In the genomic region with DNA sequence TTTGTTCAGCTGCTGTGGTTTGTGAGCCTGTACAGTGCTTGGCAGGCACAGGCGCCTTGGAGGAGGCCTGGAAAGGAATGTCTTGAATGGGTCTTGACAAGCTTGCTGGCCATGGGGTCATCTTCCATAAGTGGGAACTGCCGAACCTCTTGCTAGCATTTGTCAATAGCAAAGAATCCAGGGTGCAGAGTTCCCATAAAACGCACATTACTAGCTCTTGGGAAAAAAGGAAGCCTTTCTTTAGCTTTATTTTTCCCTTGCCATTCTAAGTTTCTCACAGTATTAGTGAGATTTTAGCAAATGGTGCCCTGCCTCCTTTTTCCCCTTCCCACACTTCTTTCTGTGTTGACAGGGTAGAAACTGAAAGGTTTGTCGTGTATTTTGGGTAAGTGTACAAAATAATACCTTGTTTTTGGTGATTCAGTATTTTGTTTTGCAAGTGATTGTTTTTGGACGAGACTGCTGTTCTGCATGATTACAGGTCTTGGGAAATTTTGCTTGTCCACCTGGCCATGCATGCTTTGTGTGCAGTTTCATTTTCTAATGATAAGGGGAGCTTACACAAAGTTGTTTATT, we compare ENCODE assay signal across 12 cellular contexts.
DNase-seq lines count a peak whose midpoint lies in the region; ATAC-seq and TF ChIP-seq lines count a peak whose summit lies in the region.
"Had no signal": no experiment of that assay in that cellular context is flagged by ENCODE, and none has a peak within 500 bp of the region (broad histone marks: within the 10 kb centered on the region; RNA-seq: fewer than 3 reads in every experiment).

No MANE protein-coding gene starts in this region.

- ATAC-seq in SK-N-SH treated with all-trans-retinoic acid at 6 μM for 48 hours (0 out of 3 replicates have a peak, but pooled peaks have one; percentile 25), HG03565 (IDR thresholded peaks at IDR 0.05; ENCODE audit: unreplicated experiment) (peak; percentile 41), upper lobe of right lung (peak; percentile 53), gastrocnemius medialis (no peak)
- ATAC-seq in activated CD8-positive, alpha-beta T cell treated with anti-CD3 and anti-CD28 coated beads for 36 hours = no peak
- ATAC-seq: natural killer cell treated with Interleukin-12 subunit alpha and Interleukin-12 subunit beta and Interleukin-15 and Interleukin-18, amount 100 ng/mL, for 72 hours had no signal

- no peak overlapping the region for H3K4ac ChIP-seq in mesendoderm (ENCODE audit: low read depth, low read length)

- H3K79me2 ChIP-seq in SK-N-SH (ENCODE audit: insufficient read depth) (no peaks in the 10 kb centered on the region), mesendoderm (ENCODE audit: control insufficient read depth, insufficient read depth, low read length) (no peaks in the 10 kb centered on the region)

- no peak overlapping the region for H3K56ac ChIP-seq in mesendoderm (ENCODE audit: low read length)

- WGBS in SK-N-SH (ENCODE audit: low lambda C conversion rate) = 50% methylated on average over 5 of the region's 5 CpGs
- WGBS in mesendoderm (ENCODE audit: extremely low coverage, insufficient coverage, low lambda C conversion rate) = no CpG with 5 or more reads among the region's 5 CpGs

- H3K23ac ChIP-seq in mesendoderm (ENCODE audit: low read length) = no peak overlapping the region

- H3F3A ChIP-seq in SK-N-SH (replicated peaks; ENCODE audit: insufficient read depth) = no peaks in the 10 kb centered on the region

- DNase-seq in SK-N-SH (no peak), upper lobe of right lung (no peak), mesendoderm (no peak), gastrocnemius medialis (no peak)
- no peak for DNase-seq in activated CD8-positive, alpha-beta T cell treated with anti-CD3 and anti-CD28 coated beads for 36 hours
- DNase-seq: activated effector memory CD4-positive, alpha-beta T cell treated with Interleukin-2 at 50 U/mL for 16 hours; effector CD4-positive, alpha-beta T cell; NCI-H510A treated with DMSO at 0.1 percent for 48 hours had no signal

- no peak overlapping the region for H3K18ac ChIP-seq in mesendoderm (ENCODE audit: low read length)

- TF ChIP-seq EP300 in SK-N-SH (IDR thresholded peaks at IDR 0.05; ENCODE audit: borderline replicate concordance in 1 of 2, low read depth in 1 of 2, low read length in 1 of 2) = no peak

- H3K27ac ChIP-seq in SK-N-SH (ENCODE audit: low read depth in 2 of 2, low read length in 1 of 2) (no peak overlapping the region), cingulate gyrus (ENCODE audit: low read depth, low read length) (peak overlapping the region; percentile 56), upper lobe of right lung (no peak overlapping the region), mesendoderm (ENCODE audit: low read depth, low read length) (no peak overlapping the region), gastrocnemius medialis (no peak overlapping the region)

- no peaks in the 10 kb centered on the region for H3K4me1 Mint-ChIP-seq in activated CD8-positive, alpha-beta T cell treated with anti-CD3 and anti-CD28 coated beads for 36 hours (ENCODE audit: low read depth)

- H2BK15ac ChIP-seq in mesendoderm (replicated peaks; ENCODE audit: low read depth) = no peak overlapping the region

- H3K9me3 Mint-ChIP-seq in activated CD8-positive, alpha-beta T cell treated with anti-CD3 and anti-CD28 coated beads for 36 hours = no peaks in the 10 kb centered on the region
- H3K9me3 Mint-ChIP-seq: natural killer cell treated with Interleukin-12 subunit alpha and Interleukin-12 subunit beta and Interleukin-15 and Interleukin-18, amount 100 ng/mL, for 72 hours had no signal

- no peak overlapping the region for H3K4me3 ChIP-seq in SK-N-SH (ENCODE audit: low read depth in 2 of 2, low read length in 1 of 2)
- H3K4me3 ChIP-seq in upper lobe of right lung = no peak overlapping the region
- no peak overlapping the region for H3K4me3 ChIP-seq in mesendoderm (ENCODE audit: low read length)
- no peak overlapping the region for H3K4me3 ChIP-seq in gastrocnemius medialis

- H3K4me3 Mint-ChIP-seq in activated CD8-positive, alpha-beta T cell treated with anti-CD3 and anti-CD28 coated beads for 36 hours = no peak overlapping the region
- H3K4me3 Mint-ChIP-seq: natural killer cell treated with Interleukin-12 subunit alpha and Interleukin-12 subunit beta and Interleukin-15 and Interleukin-18, amount 100 ng/mL, for 72 hours had no signal

- no peak overlapping the region for H3K4me2 ChIP-seq in SK-N-SH
- no peak overlapping the region for H3K4me2 ChIP-seq in mesendoderm (ENCODE audit: low read length)

- H3K36me3 ChIP-seq in SK-N-SH (replicated peaks in 1 of 2; ENCODE audit: control insufficient read depth in 1 of 2, insufficient read depth in 2 of 2, low read length in 1 of 2) = no peaks in the 10 kb centered on the region
- H3K36me3 ChIP-seq in upper lobe of right lung = no peaks in the 10 kb centered on the region
- H3K36me3 ChIP-seq in mesendoderm (ENCODE audit: control insufficient read depth, insufficient read depth, low read length) = no peaks in the 10 kb centered on the region
- H3K36me3 ChIP-seq in gastrocnemius medialis = no peaks in the 10 kb centered on the region

- TF ChIP-seq RAD21 in SK-N-SH (IDR thresholded peaks at IDR 0.05; ENCODE audit: low read length) = no peak

- no peak overlapping the region for H2BK5ac ChIP-seq in mesendoderm (ENCODE audit: low read length)

- H4K8ac ChIP-seq in mesendoderm (ENCODE audit: low read depth, low read length) = no peak overlapping the region

- no peak overlapping the region for H4K5ac ChIP-seq in mesendoderm (ENCODE audit: low read length)

- H3K4me1 ChIP-seq in SK-N-SH (ENCODE audit: control insufficient read depth in 1 of 2, insufficient read depth in 2 of 2, low read depth in 1 of 2, low read length in 1 of 2) (peaks cover 0 to 3% of the 10 kb centered on the region in 2 experiments; a peak in 2 of 4 replicates), upper lobe of right lung (no peaks in the 10 kb centered on the region), mesendoderm (ENCODE audit: control insufficient read depth, low read depth, low read length) (no peaks in the 10 kb centered on the region), gastrocnemius medialis (no peaks in the 10 kb centered on the region)

- CTCF ChIA-PET in SK-N-SH (lab: Yijun Ruan, JAX) = interaction anchor here (0.6 to 1.4 kb wide), 4 partner anchors 9 to 162 kb away, joined by 3 to 5 read pairs (median 4); no protein-coding TSS in a partner anchor
- CTCF ChIA-PET in activated CD8-positive, alpha-beta T cell treated with anti-CD3 and anti-CD28 coated beads for 36 hours (lab: Charles Lee) = interaction anchor here (0.6 kb wide), 1 partner anchor 65 kb away, joined by 3 read pairs; no protein-coding TSS in a partner anchor

- in situ Hi-C loops in gastrocnemius medialis (cut with MboI; ENCODE audit: low sequenced_read_pairs in 4 of 4) = no loop called here

- no peak overlapping the region for H3K27ac Mint-ChIP-seq in activated CD8-positive, alpha-beta T cell treated with anti-CD3 and anti-CD28 coated beads for 36 hours
- H3K27ac Mint-ChIP-seq: natural killer cell treated with Interleukin-12 subunit alpha and Interleukin-12 subunit beta and Interleukin-15 and Interleukin-18, amount 100 ng/mL, for 72 hours had no signal

- intact Hi-C loops in upper lobe of right lung (cut with DNase I) (no loop called here), gastrocnemius medialis (cut with DNase I; ENCODE audit: low total_unique reads) (no loop called here)
- intact Hi-C loops in activated CD8-positive, alpha-beta T cell treated with anti-CD3 and anti-CD28 coated beads for 36 hours (cut with micrococcal nuclease) = no loop called here

- H3K27me3 ChIP-seq in SK-N-SH (ENCODE audit: insufficient read depth) (no peaks in the 10 kb centered on the region), upper lobe of right lung (no peaks in the 10 kb centered on the region), mesendoderm (ENCODE audit: insufficient read depth, low read length, poor library complexity) (no peaks in the 10 kb centered on the region), gastrocnemius medialis (no peaks in the 10 kb centered on the region)

- no peak overlapping the region for H3K9ac ChIP-seq in SK-N-SH
- no peak overlapping the region for H3K9ac ChIP-seq in mesendoderm (ENCODE audit: low read length)

- POLR2A ChIA-PET in SK-N-SH (lab: Yijun Ruan, JAX) = no interaction called here
- POLR2A ChIA-PET in activated CD8-positive, alpha-beta T cell treated with anti-CD3 and anti-CD28 coated beads for 36 hours (lab: Charles Lee) = no interaction called here

- no peaks in the 10 kb centered on the region for H3K9me2 ChIP-seq in SK-N-SH

- H3K79me1 ChIP-seq in mesendoderm (ENCODE audit: low read length) = no peaks in the 10 kb centered on the region

- H2AK5ac ChIP-seq in mesendoderm (ENCODE audit: low read length) = no peak overlapping the region

- no peak overlapping the region for H2AFZ ChIP-seq in SK-N-SH (ENCODE audit: low read depth)

- no peaks in the 10 kb centered on the region for H3K27me3 Mint-ChIP-seq in activated CD8-positive, alpha-beta T cell treated with anti-CD3 and anti-CD28 coated beads for 36 hours
- H3K27me3 Mint-ChIP-seq: natural killer cell treated with Interleukin-12 subunit alpha and Interleukin-12 subunit beta and Interleukin-15 and Interleukin-18, amount 100 ng/mL, for 72 hours had no signal

- H2BK120ac ChIP-seq in mesendoderm (ENCODE audit: low read depth, low read length) = no peak overlapping the region

- TF ChIP-seq POLR2A in gastrocnemius medialis (IDR thresholded peaks at IDR 0.05) = no peak

- TF ChIP-seq CTCF in SK-N-SH (IDR thresholded peaks at IDR 0.05) = no peak
- TF ChIP-seq CTCF in upper lobe of right lung (IDR thresholded peaks at IDR 0.05) = no peak
- no peak for TF ChIP-seq CTCF in activated CD8-positive, alpha-beta T cell treated with anti-CD3 and anti-CD28 coated beads for 36 hours (IDR thresholded peaks at IDR 0.05)
- TF ChIP-seq CTCF in gastrocnemius medialis (IDR thresholded peaks at IDR 0.05 in 4 of 5, conservative IDR thresholded peaks at IDR 0.05 in 1 of 5) = no peak

- no peaks in the 10 kb centered on the region for H3K36me3 Mint-ChIP-seq in activated CD8-positive, alpha-beta T cell treated with anti-CD3 and anti-CD28 coated beads for 36 hours (ENCODE audit: low read depth)
- H3K36me3 Mint-ChIP-seq: natural killer cell treated with Interleukin-12 subunit alpha and Interleukin-12 subunit beta and Interleukin-15 and Interleukin-18, amount 100 ng/mL, for 72 hours had no signal

- H4K20me1 ChIP-seq in SK-N-SH (ENCODE audit: insufficient read depth) = no peaks in the 10 kb centered on the region

- no peaks in the 10 kb centered on the region; the same call in 1 of the 2 replicates for H3K9me3 ChIP-seq in SK-N-SH
- no peaks in the 10 kb centered on the region for H3K9me3 ChIP-seq in upper lobe of right lung
- H3K9me3 ChIP-seq in gastrocnemius medialis = no peaks in the 10 kb centered on the region

TF ChIP-seq in SK-N-SH treated with all-trans-retinoic acid at 6 μM for 48 hours, 23 proteins besides CTCF, POLR2A, EP300 and RAD21 (continues in another document):
- TF ChIP-seq CSDC2 (CRISPR knock-in tag; IDR thresholded peaks at IDR 0.05) (no peak), ZNF565 (CRISPR knock-in tag; conservative IDR thresholded peaks at IDR 0.05; ENCODE audit: low read depth) (no peak)

Comparison
In these comparisons a context has a peak if more than half of its experiments do, and no peak if none do; other contexts are left out.
1. ATAC-seq: peak in SK-N-SH treated with all-trans-retinoic acid at 6 μM for 48 hours (single experiment), HG03565 (single experiment) and upper lobe of right lung (single experiment); none in activated CD8-positive, alpha-beta T cell treated with anti-CD3 and anti-CD28 coated beads for 36 hours (single experiment) and gastrocnemius medialis (0 of 2).